In genomic region chr20:34954905-34955231, GRCh38 we compare ENCODE assay signal across 1 cellular context.
TF ChIP-seq lines count a peak whose summit lies in the region.

No MANE protein-coding gene starts in this region.

TF ChIP-seq in K562, 482 proteins besides CTCF, POLR2A, EP300 and RAD21 (continued from another document and continues in another):
- TF ChIP-seq CHD1 (IDR thresholded peaks at IDR 0.05; ENCODE audit: low read length), result no peak
- no peak for TF ChIP-seq FOXJ3 (CRISPR knock-in tag; IDR thresholded peaks at IDR 0.05)
- no peak for TF ChIP-seq ATF3 (IDR thresholded peaks at IDR 0.05)
- no peak for TF ChIP-seq ATF3 (CRISPR knock-in tag; conservative IDR thresholded peaks at IDR 0.05)
- TF ChIP-seq MLX (CRISPR knock-in tag; conservative IDR thresholded peaks at IDR 0.05), result no peak
- TF ChIP-seq OTX1 (CRISPR knock-in tag; IDR thresholded peaks at IDR 0.05), result no peak
- TF ChIP-seq SETDB1 (IDR thresholded peaks at IDR 0.05; ENCODE audit: low read length), result no peak
- TF ChIP-seq CHD2 (IDR thresholded peaks at IDR 0.05; ENCODE audit: low read depth, low read length), result peak; percentile 61
- no peak for TF ChIP-seq NUFIP1 (IDR thresholded peaks at IDR 0.05; ENCODE audit: partially characterized antibody)
- no peak for TF ChIP-seq THRAP3 (IDR thresholded peaks at IDR 0.05; ENCODE audit: borderline replicate concordance)
- peak in 1 of 2 experiments; percentile 40; a peak in 1 of 4 replicates for TF ChIP-seq SIN3A (IDR thresholded peaks at IDR 0.05; ENCODE audit: borderline replicate concordance in 2 of 2, control insufficient read depth in 1 of 2, low read depth in 2 of 2, low read length in 2 of 2)
- TF ChIP-seq SP2 (IDR thresholded peaks at IDR 0.05; ENCODE audit: extremely low read depth, low read depth, low read length, poor library complexity, severe bottlenecking), result no peak
- TF ChIP-seq BCL6 (CRISPR knock-in tag; IDR thresholded peaks at IDR 0.05), result no peak
- TF ChIP-seq ZSCAN32 (CRISPR knock-in tag; IDR thresholded peaks at IDR 0.05), result no peak
- no peak for TF ChIP-seq SRSF7 (optimal IDR thresholded peaks at IDR 0.05; ENCODE audit: low read depth, low read length)
- 0 out of 2 replicates have a peak, but pooled peaks have one; percentile 46 for TF ChIP-seq ELF1 (tag; IDR thresholded peaks at IDR 0.05)
- no peak for TF ChIP-seq PPARD (CRISPR knock-in tag; IDR thresholded peaks at IDR 0.05)
- TF ChIP-seq CBFA2T2 (conservative IDR thresholded peaks at IDR 0.05), result no peak
- no peak for TF ChIP-seq PURB (CRISPR knock-in tag; IDR thresholded peaks at IDR 0.05; ENCODE audit: low read depth)
- TF ChIP-seq RB1 (IDR thresholded peaks at IDR 0.05; ENCODE audit: low read depth), result 0 out of 2 replicates have a peak, but pooled peaks have one; percentile 6
- no peak for TF ChIP-seq MBD2 (IDR thresholded peaks at IDR 0.05; ENCODE audit: borderline replicate concordance, low read depth)
- TF ChIP-seq E2F6 (IDR thresholded peaks at IDR 0.05; ENCODE audit: borderline replicate concordance in 1 of 2, extremely low read depth in 1 of 2, insufficient read depth in 1 of 2, insufficient read length in 1 of 2, low read depth in 1 of 2, low read length in 1 of 2, poor library complexity in 1 of 2, severe bottlenecking in 1 of 2), result peak in 1 of 2 experiments; percentile 71
- TF ChIP-seq ZNF592 (IDR thresholded peaks at IDR 0.05), result peak; percentile 39; the same call in 1 of the 2 replicates
- TF ChIP-seq XRCC4 (IDR thresholded peaks at IDR 0.05; ENCODE audit: extremely low read depth, insufficient read depth, insufficient read length), result no peak
- TF ChIP-seq THRA (IDR thresholded peaks at IDR 0.05), result no peak
- no peak for TF ChIP-seq DLX4 (CRISPR knock-in tag; IDR thresholded peaks at IDR 0.05)
- TF ChIP-seq ARID1B (IDR thresholded peaks at IDR 0.05), result no peak
- TF ChIP-seq TFAM (CRISPR knock-in tag; conservative IDR thresholded peaks at IDR 0.05), result no peak
- TF ChIP-seq ERF (CRISPR knock-in tag; IDR thresholded peaks at IDR 0.05), result peak; percentile 67; the same call in 1 of the 2 replicates
- no peak for TF ChIP-seq ZNF239 (CRISPR knock-in tag; IDR thresholded peaks at IDR 0.05)
- TF ChIP-seq SP1 (CRISPR knock-in tag; IDR thresholded peaks at IDR 0.05), result no peak
- TF ChIP-seq MYC (IDR thresholded peaks at IDR 0.05; ENCODE audit: low read depth, low read length), result peak; percentile 69
- no peak for TF ChIP-seq MYC (CRISPR knock-in tag; IDR thresholded peaks at IDR 0.05; ENCODE audit: borderline replicate concordance, low read depth)
- no peak for TF ChIP-seq NFATC3 (IDR thresholded peaks at IDR 0.05)
- peak in 1 of 2 experiments; percentile 72 for TF ChIP-seq AFF1 (IDR thresholded peaks at IDR 0.05; ENCODE audit: low read depth in 1 of 2, partially characterized antibody in 2 of 2)
- no peak for TF ChIP-seq AFF4 (CRISPR knock-in tag; IDR thresholded peaks at IDR 0.05)
- no peak for TF ChIP-seq ZNF347 (CRISPR knock-in tag; IDR thresholded peaks at IDR 0.05; ENCODE audit: low read depth)
- peak; percentile 23; the same call in 1 of the 2 replicates for TF ChIP-seq ZBTB26 (CRISPR knock-in tag; IDR thresholded peaks at IDR 0.05)
- no peak for TF ChIP-seq ARHGAP35 (IDR thresholded peaks at IDR 0.05; ENCODE audit: partially characterized antibody)
- peak; percentile 20; the same call in 1 of the 2 replicates for TF ChIP-seq EP400 (IDR thresholded peaks at IDR 0.05)
- TF ChIP-seq MTA2 (IDR thresholded peaks at IDR 0.05; ENCODE audit: low read depth), result no peak
- no peak for TF ChIP-seq CEBPG (CRISPR knock-in tag; IDR thresholded peaks at IDR 0.05)
- no peak for TF ChIP-seq CEBPG (tag; conservative IDR thresholded peaks at IDR 0.05 in 1 of 2, IDR thresholded peaks at IDR 0.05 in 1 of 2)
- peak; percentile 95 for TF ChIP-seq BHLHE40 (IDR thresholded peaks at IDR 0.05; ENCODE audit: low read length)
